ENCODE assay signal across 27 cellular contexts in the genomic region with DNA sequence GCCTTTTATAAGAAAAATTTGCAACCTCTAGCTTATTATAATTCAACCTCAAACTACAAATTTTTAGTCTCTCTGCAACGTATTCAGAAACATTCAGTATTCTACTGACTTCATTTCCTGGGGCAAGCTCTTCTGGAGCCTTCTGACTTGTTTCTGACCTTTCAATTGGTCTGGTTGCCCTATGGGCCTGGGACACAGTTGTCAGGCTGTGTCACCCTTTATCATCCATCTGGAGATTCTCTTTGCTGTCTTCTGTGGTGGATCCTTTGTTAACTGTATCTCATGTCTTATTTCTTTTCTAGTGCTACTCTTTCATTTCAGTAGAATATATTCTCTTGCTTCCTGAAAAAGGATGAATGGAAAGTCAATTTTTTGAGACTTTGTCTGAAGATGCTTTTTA.
"Had no signal": no experiment of that assay in that cellular context is flagged by ENCODE, and none has a peak within 500 bp of the region (broad histone marks: within the 10 kb centered on the region; RNA-seq: fewer than 3 reads in every experiment).

No MANE protein-coding gene starts in this region.

- H3K27ac Mint-ChIP-seq: natural killer cell; nephron; neural progenitor cell; stimulated activated effector memory CD8-positive, alpha-beta T cell treated with anti-CD3 and anti-CD28 coated beads, Interleukin-12 subunit alpha, Interleukin-12 subunit beta, amount 100 ng/mL, for 72 hours; stimulated activated naive B cell treated with anti-CD40 and anti-IgM and Interleukin-4, amounts not matched to agents 10 μg/mL and 1 μg/mL and 100 μg/mL, for 72 hours; stimulated activated naive CD8-positive, alpha-beta T cell treated with anti-CD3 and anti-CD28 coated beads, Interleukin-15, Interleukin-2, amounts not matched to agents 100 ng/mL and 50 ng/mL, for 24 hours had no signal

- H3K4me2 ChIP-seq: neural progenitor cell had no signal

- H3K27ac ChIP-seq: neural progenitor cell, pancreas, prostate gland, right atrium auricular region, right lobe of liver, sigmoid colon, stomach, thoracic aorta, thyroid gland, tibial nerve, upper lobe of left lung, vagina had no signal

- H3K9me3 Mint-ChIP-seq: neural progenitor cell; stimulated activated effector memory CD8-positive, alpha-beta T cell treated with anti-CD3 and anti-CD28 coated beads, Interleukin-12 subunit alpha, Interleukin-12 subunit beta, amount 100 ng/mL, for 72 hours had no signal

- H3K36me3 ChIP-seq: neural progenitor cell, pancreas, prostate gland, right atrium auricular region, right lobe of liver, sigmoid colon, stomach, thoracic aorta, thyroid gland, tibial nerve, upper lobe of left lung, vagina had no signal

- H3K4me1 ChIP-seq: neural progenitor cell, prostate gland, right atrium auricular region, upper lobe of left lung, vagina had no signal

- H3K4me1 Mint-ChIP-seq: natural killer cell; neural progenitor cell; stimulated activated effector memory CD8-positive, alpha-beta T cell treated with anti-CD3 and anti-CD28 coated beads, Interleukin-12 subunit alpha, Interleukin-12 subunit beta, amount 100 ng/mL, for 72 hours; stimulated activated naive B cell treated with anti-CD40 and anti-IgM and Interleukin-4, amounts not matched to agents 10 μg/mL and 1 μg/mL and 100 μg/mL, for 72 hours had no signal

- FAIRE-seq: pancreas, small intestine, urothelium cell line had no signal

- H3K9me3 ChIP-seq: pancreas, prostate gland, right atrium auricular region, right lobe of liver, sigmoid colon, stomach, thoracic aorta, thyroid gland, tibial nerve, upper lobe of left lung, vagina had no signal

- H3K4me3 ChIP-seq: neural progenitor cell, pancreas, prostate gland, right atrium auricular region, right lobe of liver, sigmoid colon, stomach, thoracic aorta, thyroid gland, tibial nerve, upper lobe of left lung, vagina had no signal

- ATAC-seq: natural killer cell; pancreas; right lobe of liver; stimulated activated effector memory CD8-positive, alpha-beta T cell treated with anti-CD3 and anti-CD28 coated beads, Interleukin-12 subunit alpha, Interleukin-12 subunit beta, amount 100 ng/mL, for 72 hours; stimulated activated naive B cell treated with anti-CD40 and anti-IgM and Interleukin-4, amounts not matched to agents 10 μg/mL and 1 μg/mL and 100 μg/mL, for 72 hours had no signal

- H3K9ac ChIP-seq: neural progenitor cell had no signal

- H3K27me3 ChIP-seq: neural progenitor cell, pancreas, right atrium auricular region, right lobe of liver, sigmoid colon, stomach, thyroid gland, tibial nerve, upper lobe of left lung, vagina had no signal

- H3K4me3 Mint-ChIP-seq: natural killer cell; nephron; neural progenitor cell; stimulated activated effector memory CD8-positive, alpha-beta T cell treated with anti-CD3 and anti-CD28 coated beads, Interleukin-12 subunit alpha, Interleukin-12 subunit beta, amount 100 ng/mL, for 72 hours; stimulated activated naive B cell treated with anti-CD40 and anti-IgM and Interleukin-4, amounts not matched to agents 10 μg/mL and 1 μg/mL and 100 μg/mL, for 72 hours; stimulated activated naive CD8-positive, alpha-beta T cell treated with anti-CD3 and anti-CD28 coated beads, Interleukin-15, Interleukin-2, amounts not matched to agents 100 ng/mL and 50 ng/mL, for 24 hours had no signal

- H2AFZ ChIP-seq: neural progenitor cell had no signal

- H3K36me3 Mint-ChIP-seq: natural killer cell; neural progenitor cell; stimulated activated effector memory CD8-positive, alpha-beta T cell treated with anti-CD3 and anti-CD28 coated beads, Interleukin-12 subunit alpha, Interleukin-12 subunit beta, amount 100 ng/mL, for 72 hours had no signal

- H3K27me3 Mint-ChIP-seq: stimulated activated naive B cell treated with anti-CD40 and anti-IgM and Interleukin-4, amounts not matched to agents 10 μg/mL and 1 μg/mL and 100 μg/mL, for 72 hours; stimulated activated naive CD8-positive, alpha-beta T cell treated with anti-CD3 and anti-CD28 coated beads, Interleukin-15, Interleukin-2, amounts not matched to agents 100 ng/mL and 50 ng/mL, for 24 hours had no signal

- DNase-seq: natural killer cell; occipital lobe; pancreas; retina; right lobe of liver; sigmoid colon; small intestine; stimulated activated CD4-positive, alpha-beta T cell treated with anti-CD3 and anti-CD28 coated beads, Interleukin-15, amount 100 ng/mL, for 24 hours; stimulated activated CD4-positive, alpha-beta T cell treated with anti-CD3 and anti-CD28 coated beads, Interleukin-2, amount 100 ng/mL, for 24 hours; stimulated activated CD4-positive, alpha-beta T cell treated with anti-CD3 and anti-CD28 coated beads, Interleukin-2, amount 100 ng/mL, for 48 hours; stimulated activated CD4-positive, alpha-beta T cell treated with anti-CD3 and anti-CD28 coated beads, Interleukin-4, amount 100 ng/mL, for 24 hours; stimulated activated naive B cell treated with anti-CD40 and anti-IgM and Interleukin-4, amounts not matched to agents 10 μg/mL and 1 μg/mL and 100 μg/mL, for 72 hours; stimulated activated naive CD4-positive, alpha-beta T cell treated with Interleukin-2 at 50 U/mL for 16 hours; stomach; thyroid gland; trophoblast cell; upper lobe of left lung had no signal
